10 cellular contexts compared by ENCODE assay signal in the genomic region with DNA sequence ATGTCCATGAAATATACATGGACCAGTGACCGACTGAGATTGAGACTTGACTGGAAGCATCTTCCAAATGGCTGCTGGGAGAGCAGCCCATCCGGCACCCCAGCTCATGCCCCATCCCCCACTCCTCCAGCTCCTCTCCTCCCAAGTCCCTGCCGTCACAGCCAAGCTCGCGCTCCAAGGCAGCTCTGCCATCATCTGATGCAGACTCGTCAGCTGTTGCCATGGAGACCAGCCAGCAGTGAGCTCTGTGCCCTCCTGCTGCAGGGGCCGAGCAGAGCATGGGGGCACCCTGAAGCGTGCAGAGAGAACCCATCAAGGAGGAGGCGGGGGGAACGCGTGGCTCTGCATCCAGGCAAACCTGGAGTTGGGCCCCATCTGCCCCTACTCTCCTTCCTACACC.
A peak's percentile ranks its signal among the peaks of the same experiment; 100 is the strongest.
DNase-seq lines count a peak whose midpoint lies in the region; ATAC-seq and TF ChIP-seq lines count a peak whose summit lies in the region.
"Had no signal": no experiment of that assay in that cellular context is flagged by ENCODE, and none has a peak within 500 bp of the region (broad histone marks: within the 10 kb centered on the region; RNA-seq: fewer than 3 reads in every experiment).

No MANE protein-coding gene starts in this region.

- peak overlapping the region; percentile 46 for H3K27ac Mint-ChIP-seq in activated naive CD8-positive, alpha-beta T cell treated with anti-CD3 and anti-CD28 coated beads, Interleukin-2, amount 50 U/mL, for 24 hours

- DNase-seq in DMS79 (lab: John Stamatoyannopoulos, UW), result peak; percentile 71
- peak; percentile 6 for DNase-seq in NCI-H146 treated with DMSO at 0.1 percent for 48 hours (lab: John Stamatoyannopoulos, UW; ENCODE audit: unreplicated experiment)
- no peak for DNase-seq in activated naive CD8-positive, alpha-beta T cell treated with anti-CD3 and anti-CD28 coated beads, Interleukin-2, amount 50 U/mL, for 24 hours
- peak; percentile 85 for DNase-seq in middle frontal gyrus (ENCODE audit: extremely low spot score, low spot score)
- DNase-seq in Peyer's patch, result no peak
- DNase-seq in mucosa of gallbladder (ENCODE audit: low spot score), result no peak
- no peak for DNase-seq in foreskin fibroblast

- no peaks in the 10 kb centered on the region for H3K36me3 Mint-ChIP-seq in activated naive CD8-positive, alpha-beta T cell treated with anti-CD3 and anti-CD28 coated beads, Interleukin-2, amount 50 U/mL, for 24 hours (ENCODE audit: low read depth)

- H3K4me3 ChIP-seq in Peyer's patch, result no peak overlapping the region
- H3K4me3 ChIP-seq in foreskin fibroblast (ENCODE audit: low read depth in 1 of 2, low read length in 2 of 2), result no peak overlapping the region
- H3K4me3 ChIP-seq: skin epidermis had no signal

- TF ChIP-seq CTCF in Peyer's patch (IDR thresholded peaks at IDR 0.05) (no peak), foreskin fibroblast (IDR thresholded peaks at IDR 0.05; ENCODE audit: low read depth, low read length) (no peak)

- H3K9me3 Mint-ChIP-seq in activated naive CD8-positive, alpha-beta T cell treated with anti-CD3 and anti-CD28 coated beads, Interleukin-2, amount 50 U/mL, for 24 hours, result no peaks in the 10 kb centered on the region

- TF ChIP-seq POLR2A in Peyer's patch (IDR thresholded peaks at IDR 0.05), result no peak

- peaks cover 0 to 30% (median 30%) of the 10 kb centered on the region in 4 donors for H3K4me1 ChIP-seq in Peyer's patch

- peaks cover 91% of the 10 kb centered on the region for H3K4me1 Mint-ChIP-seq in activated naive CD8-positive, alpha-beta T cell treated with anti-CD3 and anti-CD28 coated beads, Interleukin-2, amount 50 U/mL, for 24 hours

- no peak overlapping the region for H3K27ac ChIP-seq in Peyer's patch
- H3K27ac ChIP-seq: VCaP had no signal

- H3K27me3 ChIP-seq in Peyer's patch, result no peaks in the 10 kb centered on the region

- no peaks in the 10 kb centered on the region for H3K36me3 ChIP-seq in Peyer's patch

- H3K27me3 Mint-ChIP-seq in activated naive CD8-positive, alpha-beta T cell treated with anti-CD3 and anti-CD28 coated beads, Interleukin-2, amount 50 U/mL, for 24 hours, result peaks cover 10% of the 10 kb centered on the region

- H3K9me3 ChIP-seq in Peyer's patch, result no peaks in the 10 kb centered on the region

- peak overlapping the region; percentile 21 for H3K4me3 Mint-ChIP-seq in activated naive CD8-positive, alpha-beta T cell treated with anti-CD3 and anti-CD28 coated beads, Interleukin-2, amount 50 U/mL, for 24 hours

- no peak for ATAC-seq in activated naive CD8-positive, alpha-beta T cell treated with anti-CD3 and anti-CD28 coated beads, Interleukin-2, amount 50 U/mL, for 24 hours
- no peak for ATAC-seq in GM18858 (IDR thresholded peaks at IDR 0.05; ENCODE audit: unreplicated experiment)

Comparison
In these comparisons a context has a peak if more than half of its experiments do, and no peak if none do; other contexts are left out.
1. DNase-seq: peak in DMS79 (single experiment), NCI-H146 treated with DMSO at 0.1 percent for 48 hours (single experiment) and middle frontal gyrus (single experiment); none in activated naive CD8-positive, alpha-beta T cell treated with anti-CD3 and anti-CD28 coated beads, Interleukin-2, amount 50 U/mL, for 24 hours (single experiment), Peyer's patch (0 of 3), mucosa of gallbladder (single experiment) and foreskin fibroblast (0 of 2).